24 cellular contexts compared by ENCODE assay signal in genomic region chr3:195065142-195065863, GRCh38.
A peak's percentile ranks its signal among the peaks of the same experiment; 100 is the strongest.
DNase-seq lines count a peak whose midpoint lies in the region; ATAC-seq lines count a peak whose summit lies in the region.
"Had no signal": no experiment of that assay in that cellular context is flagged by ENCODE, and none has a peak within 500 bp of the region (broad histone marks: within the 10 kb centered on the region; RNA-seq: fewer than 3 reads in every experiment).

No MANE protein-coding gene starts in this region.

- peaks cover 0 to 9% of the 10 kb centered on the region in 2 donors for H3K36me3 Mint-ChIP-seq in naive B cell

- H3K9me3 Mint-ChIP-seq in naive B cell: peaks cover 0 to 8% (median 0%) of the 10 kb centered on the region in 7 donors

- ATAC-seq in left cardiac atrium: peak; percentile 47 to 60
- peak; percentile 21 to 79 for ATAC-seq in naive B cell (ENCODE audit: low read depth in 2 of 2)
- ATAC-seq in GM21447 (IDR thresholded peaks at IDR 0.05; ENCODE audit: unreplicated experiment): no peak
- ATAC-seq in GM21367 (IDR thresholded peaks at IDR 0.05; ENCODE audit: unreplicated experiment): no peak
- ATAC-seq: activated CD8-positive, alpha-beta T cell treated with anti-CD3 and anti-CD28 coated beads, Interleukin-2, amount 10 ng/mL, durations not matched to agents 7 days and 5 days; stimulated activated naive CD8-positive, alpha-beta T cell treated with anti-CD3 and anti-CD28 coated beads, Interleukin-15, amount 100 ng/mL, for 72 hours; T-helper 17 cell had no signal

- H3K4me3 Mint-ChIP-seq in naive B cell: peak overlapping the region in 5 of 8 donors; percentile 44 to 83 (median 52)
- H3K4me3 Mint-ChIP-seq: activated CD8-positive, alpha-beta T cell treated with anti-CD3 and anti-CD28 coated beads, Interleukin-2, amount 10 ng/mL, durations not matched to agents 7 days and 5 days; CD8-positive, alpha-beta memory T cell; stimulated activated naive CD8-positive, alpha-beta T cell treated with anti-CD3 and anti-CD28 coated beads, Interleukin-15, amount 100 ng/mL, for 72 hours; T-helper 17 cell had no signal

- peaks cover 34 to 35% (median 34%) of the 10 kb centered on the region in 3 donors for H3K4me1 Mint-ChIP-seq in naive B cell
- H3K4me1 Mint-ChIP-seq: stimulated activated naive CD8-positive, alpha-beta T cell treated with anti-CD3 and anti-CD28 coated beads, Interleukin-15, amount 100 ng/mL, for 72 hours; T-helper 17 cell had no signal

- peaks cover 0 to 5% (median 3%) of the 10 kb centered on the region in 3 donors for H3K27me3 Mint-ChIP-seq in naive B cell
- H3K27me3 Mint-ChIP-seq: stimulated activated naive CD8-positive, alpha-beta T cell treated with anti-CD3 and anti-CD28 coated beads, Interleukin-15, amount 100 ng/mL, for 72 hours had no signal

- intact Hi-C loops in left cardiac atrium (cut with DNase I): no loop called here

- H3K27ac Mint-ChIP-seq in naive B cell: peak overlapping the region in 3 of 6 donors; percentile 8 to 79 (median 53)
- H3K27ac Mint-ChIP-seq: activated CD8-positive, alpha-beta T cell treated with anti-CD3 and anti-CD28 coated beads, Interleukin-2, amount 10 ng/mL, durations not matched to agents 7 days and 5 days; T-helper 17 cell had no signal

- DNase-seq in DMS53 (lab: John Stamatoyannopoulos, UW): peak; percentile 20
- no peak for DNase-seq in DMS53 treated with DMSO at 0.1 percent for 48 hours (lab: John Stamatoyannopoulos, UW; ENCODE audit: unreplicated experiment)
- peak; percentile 28 for DNase-seq in left cardiac atrium
- DNase-seq in naive B cell: peak; percentile 18
- no peak for DNase-seq in glomerular visceral epithelial cell (ENCODE audit: extremely low spot score)
- DNase-seq in GM03348 (ENCODE audit: low spot score): no peak
- DNase-seq: activated CD8-positive, alpha-beta T cell treated with anti-CD3 and anti-CD28 coated beads, Interleukin-2, amount 10 ng/mL, durations not matched to agents 7 days and 5 days; activated effector memory CD4-positive, alpha-beta T cell treated with Interleukin-2 at 50 U/mL for 16 hours; activated T-cell treated with anti-CD3 and anti-CD28 coated beads for 4 hours; DMS153; erythroblast; foreskin fibroblast; hypothalamus; KBM-7; NCI-H1417 treated with DMSO at 0.1 percent for 48 hours; NCI-H526; occipital lobe; stimulated activated CD4-positive, alpha-beta T cell treated with anti-CD3 and anti-CD28 coated beads, Interleukin-12 subunit alpha, Interleukin-12 subunit beta, amount 100 ng/mL, for 4 hours; stimulated activated naive CD8-positive, alpha-beta T cell treated with anti-CD3 and anti-CD28 coated beads, Interleukin-15, amount 100 ng/mL, for 72 hours; T-helper 17 cell; tibial artery had no signal

Comparison
In these comparisons a context has a peak if more than half of its experiments do, and no peak if none do; other contexts are left out.
1. DNase-seq: peak in DMS53 (single experiment), left cardiac atrium (single experiment) and naive B cell (single experiment); none in DMS53 treated with DMSO at 0.1 percent for 48 hours (single experiment), glomerular visceral epithelial cell (single experiment) and GM03348 (single experiment).
2. ATAC-seq: peak in left cardiac atrium (2 of 2) and naive B cell (2 of 2); none in GM21447 (single experiment) and GM21367 (single experiment).